ENCODE assay signal across 11 cellular contexts in the genomic region with DNA sequence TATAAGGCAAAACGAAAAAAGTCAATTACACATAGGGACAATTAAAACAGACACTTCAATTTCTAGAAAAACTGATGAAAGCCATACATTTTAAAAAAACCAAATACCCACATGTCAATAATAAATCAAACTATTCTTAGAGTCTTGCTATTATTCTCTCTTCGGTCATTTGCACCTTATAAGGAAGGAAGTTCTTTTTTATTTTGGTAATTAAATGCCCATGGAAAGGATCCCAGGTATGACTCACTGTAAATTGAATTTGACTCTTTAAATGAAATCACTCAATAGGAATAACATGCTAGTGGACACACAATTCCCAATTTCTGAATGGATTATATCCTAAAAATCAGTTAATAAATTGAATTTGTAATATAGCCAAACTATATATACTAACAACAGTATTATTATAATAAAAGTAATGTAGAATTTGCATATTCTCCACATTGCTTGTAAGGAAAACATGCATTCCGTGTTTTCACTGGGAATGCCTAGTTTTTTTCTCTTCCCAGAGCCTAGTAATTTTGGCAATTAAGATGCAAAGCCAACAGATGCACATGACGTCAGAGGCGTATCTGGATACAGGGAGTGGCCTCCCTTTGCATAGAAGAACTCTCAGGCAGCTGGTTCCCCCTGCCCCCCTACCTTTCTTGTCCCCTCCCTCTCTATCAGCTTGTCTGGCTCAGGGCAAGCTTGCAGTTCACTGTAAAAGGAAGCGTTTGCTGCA.
A peak's percentile ranks its signal among the peaks of the same experiment; 100 is the strongest.
DNase-seq lines count a peak whose midpoint lies in the region; ATAC-seq, FAIRE-seq and TF ChIP-seq lines count a peak whose summit lies in the region.
"Had no signal": no experiment of that assay in that cellular context is flagged by ENCODE, and none has a peak within 500 bp of the region (broad histone marks: within the 10 kb centered on the region; RNA-seq: fewer than 3 reads in every experiment).

No MANE protein-coding gene starts in this region.

- H3K27ac ChIP-seq in endothelial cell of umbilical vein (ENCODE audit: insufficient read depth, low read depth, low read length) (no peak overlapping the region), pancreas (no peak overlapping the region)
- H3K27ac ChIP-seq in CD4-positive, alpha-beta memory T cell (ENCODE audit: low read depth, low read length), result no peak overlapping the region
- H3K27ac ChIP-seq: epithelial cell of prostate had no signal

- CTCF ChIA-PET in endothelial cell of umbilical vein (lab: Charles Lee), result interaction anchor here (1.6 kb wide), 1 partner anchor 89 kb away, joined by 7 read pairs; no protein-coding TSS in a partner anchor
- CTCF ChIA-PET in CD4-positive, alpha-beta memory T cell (lab: Charles Lee; ENCODE audit: partially characterized antibody), result no interaction called here

- no peaks in the 10 kb centered on the region for H3K36me3 Mint-ChIP-seq in HFFc6 (ENCODE audit: low read depth)
- peaks cover 88 to 91% of the 10 kb centered on the region in 2 donors for H3K36me3 Mint-ChIP-seq in CD4-positive, alpha-beta memory T cell

- dilution Hi-C loops in endothelial cell of umbilical vein (cut with MboI; ENCODE audit: extremely low pct_ligation_motif_present, low sequenced_read_pairs), result no loop called here

- WGBS in pancreas, 2 donors, result 79 to 85% methylated on average over 6 of the region's 6 CpGs

- no peaks in the 10 kb centered on the region for H3K79me2 ChIP-seq in endothelial cell of umbilical vein (ENCODE audit: control insufficient read depth, insufficient read depth, low read length)

- no peak for TF ChIP-seq POLR2A in endothelial cell of umbilical vein (IDR thresholded peaks at IDR 0.05; ENCODE audit: low read depth, low read length)

- H4K20me1 ChIP-seq in endothelial cell of umbilical vein (replicated peaks; ENCODE audit: control insufficient read depth, extremely low read depth, insufficient read depth, low read length), result no peaks in the 10 kb centered on the region

- TF ChIP-seq CTCF in endothelial cell of umbilical vein (IDR thresholded peaks at IDR 0.05; ENCODE audit: extremely low read depth in 1 of 2, insufficient read depth in 1 of 2, low read depth in 1 of 2, low read length in 2 of 2) (no peak), pancreas (IDR thresholded peaks at IDR 0.05) (no peak), HFFc6 (IDR thresholded peaks at IDR 0.05) (no peak)

- H3K27ac Mint-ChIP-seq in HFFc6, result no peak overlapping the region; the same call in 1 of the 2 replicates
- H3K27ac Mint-ChIP-seq in CD4-positive, alpha-beta memory T cell, result peak overlapping the region in 3 of 7 donors; percentile 53 to 84 (median 80)

- POLR2A ChIA-PET in endothelial cell of umbilical vein (lab: Charles Lee), result no interaction called here
- POLR2A ChIA-PET in CD4-positive, alpha-beta memory T cell (lab: Charles Lee; ENCODE audit: partially characterized antibody), result no interaction called here

- no peak overlapping the region for H3K4me3 ChIP-seq in endothelial cell of umbilical vein (replicated peaks in 1 of 3; ENCODE audit: insufficient read depth in 1 of 3, low read depth in 1 of 3, low read length in 3 of 3)
- no peak overlapping the region for H3K4me3 ChIP-seq in pancreas
- no peak overlapping the region for H3K4me3 ChIP-seq in CD4-positive, alpha-beta memory T cell (ENCODE audit: low read length in 2 of 2)

- no peak overlapping the region for H2AFZ ChIP-seq in endothelial cell of umbilical vein (ENCODE audit: low read depth, low read length)

- FAIRE-seq in endothelial cell of umbilical vein (lab: Jason Lieb, UNC) (peak; percentile 73), pancreas (lab: Jason Lieb, UNC) (peak; percentile 73)

- no peaks in the 10 kb centered on the region for H3K36me3 ChIP-seq in endothelial cell of umbilical vein (ENCODE audit: control insufficient read depth in 2 of 2, extremely low read depth in 1 of 2, insufficient read depth in 2 of 2, low read length in 2 of 2)
- no peaks in the 10 kb centered on the region for H3K36me3 ChIP-seq in pancreas
- peaks cover 83% of the 10 kb centered on the region for H3K36me3 ChIP-seq in CD4-positive, alpha-beta memory T cell (ENCODE audit: insufficient read depth, low read length)

- peaks cover 27% of the 10 kb centered on the region for H3K4me1 Mint-ChIP-seq in HFFc6 (ENCODE audit: low read depth)
- peaks cover 5 to 19% (median 9%) of the 10 kb centered on the region in 4 donors for H3K4me1 Mint-ChIP-seq in CD4-positive, alpha-beta memory T cell

- peak overlapping the region; percentile 25 for H3K4me2 ChIP-seq in endothelial cell of umbilical vein (ENCODE audit: insufficient read depth, low read length)

- peak; percentile 41 for DNase-seq in GM04504 (ENCODE audit: low read depth)
- DNase-seq in NCI-H2227 (lab: John Stamatoyannopoulos, UW; ENCODE audit: unreplicated experiment), result peak; percentile 71
- peak; percentile 87 for DNase-seq in endothelial cell of umbilical vein (ENCODE audit: low read depth, low spot score)
- DNase-seq in pancreas, result no peak
- no peak for DNase-seq in HFFc6
- DNase-seq in CD4-positive, alpha-beta memory T cell, result no peak
- DNase-seq: activated effector memory CD4-positive, alpha-beta T cell treated with anti-CD3 and anti-CD28 coated beads, Interleukin-2, amount 50 U/mL, for 16 hours; NCI-H1092 had no signal

- H3K4me3 Mint-ChIP-seq in HFFc6, result no peak overlapping the region
- no peak overlapping the region for H3K4me3 Mint-ChIP-seq in CD4-positive, alpha-beta memory T cell

- peaks cover 0 to 1% of the 10 kb centered on the region in 2 experiments for H3K27me3 ChIP-seq in endothelial cell of umbilical vein (ENCODE audit: control insufficient read depth in 2 of 2, insufficient read depth in 2 of 2, low read length in 2 of 2)
- no peaks in the 10 kb centered on the region for H3K27me3 ChIP-seq in pancreas
- H3K27me3 ChIP-seq in CD4-positive, alpha-beta memory T cell (ENCODE audit: insufficient read depth, low read length), result no peaks in the 10 kb centered on the region

- H3K27me3 Mint-ChIP-seq in HFFc6 (ENCODE audit: insufficient read depth), result no peaks in the 10 kb centered on the region; the same call in 1 of the 2 replicates
- no peaks in the 10 kb centered on the region for H3K27me3 Mint-ChIP-seq in CD4-positive, alpha-beta memory T cell

- H3K9me3 Mint-ChIP-seq in HFFc6, result no peaks in the 10 kb centered on the region
- H3K9me3 Mint-ChIP-seq in CD4-positive, alpha-beta memory T cell, result peaks cover 0 to 3% (median 0%) of the 10 kb centered on the region in 8 donors

- intact Hi-C loops in endothelial cell of umbilical vein (cut with micrococcal nuclease), result loop anchor here (2.0 kb wide), 3 partner anchors 33 to 231 kb away; a partner anchor contains a TSS
- intact Hi-C loops in pancreas (cut with DNase I), result no loop called here
- intact Hi-C loops in CD4-positive, alpha-beta memory T cell (cut with micrococcal nuclease), result no loop called here

- H3K9me3 ChIP-seq in endothelial cell of umbilical vein (replicated peaks; ENCODE audit: control insufficient read depth, insufficient read depth, low read length) (no peaks in the 10 kb centered on the region), pancreas (no peaks in the 10 kb centered on the region)
- no peaks in the 10 kb centered on the region for H3K9me3 ChIP-seq in CD4-positive, alpha-beta memory T cell (ENCODE audit: control insufficient read depth in 1 of 2, low read length in 2 of 2)

- H3K9ac ChIP-seq in endothelial cell of umbilical vein (replicated peaks; ENCODE audit: extremely low read depth, insufficient read depth, low read length), result no peak overlapping the region

- BruUV-seq in endothelial cell of umbilical vein (replicated peaks; lab: Mats Ljungman, UMichigan), result no TSS peak

- ATAC-seq in pancreas (no peak), GM19328 (IDR thresholded peaks at IDR 0.05; ENCODE audit: unreplicated experiment) (no peak), GM18861 (IDR thresholded peaks at IDR 0.05; ENCODE audit: unreplicated experiment) (no peak)

- H3K9me1 ChIP-seq in endothelial cell of umbilical vein (replicated peaks; ENCODE audit: control insufficient read depth, extremely low read depth, insufficient read depth, low read length), result no peaks in the 10 kb centered on the region

- H3K4me1 ChIP-seq in endothelial cell of umbilical vein (ENCODE audit: control insufficient read depth, extremely low read depth, insufficient read depth, low read length) (peaks cover 10% of the 10 kb centered on the region), pancreas (peaks cover 0 to 3% (median 0%) of the 10 kb centered on the region in 3 donors)
- no peaks in the 10 kb centered on the region for H3K4me1 ChIP-seq in CD4-positive, alpha-beta memory T cell (ENCODE audit: insufficient read depth, low read length)

TF ChIP-seq in endothelial cell of umbilical vein, 7 proteins besides CTCF, POLR2A, EP300 and RAD21:
- no peak for TF ChIP-seq MYC (IDR thresholded peaks at IDR 0.05; ENCODE audit: low read depth, low read length)
- TF ChIP-seq JUN (IDR thresholded peaks at IDR 0.05; ENCODE audit: borderline replicate concordance, insufficient read depth, insufficient read length, low read depth), result peak; percentile 82
- TF ChIP-seq FOS (IDR thresholded peaks at IDR 0.05; ENCODE audit: borderline replicate concordance, insufficient read depth, low read length), result peak; percentile 82

Comparison
In these comparisons a context has a peak if more than half of its experiments do, and no peak if none do; other contexts are left out.
1. DNase-seq: peak in GM04504 (single experiment), NCI-H2227 (single experiment) and endothelial cell of umbilical vein (single experiment); none in pancreas (0 of 6), HFFc6 (single experiment) and CD4-positive, alpha-beta memory T cell (0 of 5).